In the genomic region with DNA sequence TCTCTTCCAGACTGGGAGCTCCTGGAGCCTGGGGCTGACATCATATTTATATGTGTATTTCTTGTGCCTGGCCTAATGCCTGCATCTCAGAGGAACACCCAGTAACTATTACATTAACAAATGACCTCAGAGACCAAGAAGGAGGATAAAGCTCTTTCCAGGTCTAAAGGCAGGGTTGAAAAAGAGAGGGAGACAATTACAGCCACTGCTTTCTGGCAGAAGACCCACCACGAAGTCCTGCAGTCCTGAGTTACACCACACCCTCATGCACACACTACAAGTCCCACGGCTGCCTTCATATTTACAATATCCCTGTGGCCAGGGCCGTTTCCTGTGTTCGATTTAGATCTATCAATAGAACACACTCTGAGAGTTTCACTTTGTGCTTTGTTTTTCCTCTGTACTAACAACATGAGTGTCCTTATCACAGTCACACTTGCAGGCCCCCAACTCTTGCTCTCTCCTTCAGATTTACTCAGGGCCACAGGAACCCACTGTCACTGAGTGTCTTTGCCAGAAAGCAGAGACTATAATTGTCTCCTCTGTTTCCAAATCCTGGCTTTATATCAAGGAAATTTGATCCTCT, we compare ENCODE assay signal across 1 cellular context.
TF ChIP-seq lines count a peak whose summit lies in the region.

No MANE protein-coding gene starts in this region.

TF ChIP-seq in SK-N-SH, 30 proteins besides CTCF, POLR2A, EP300 and RAD21 (continued from another document):
- TF ChIP-seq MEF2A (IDR thresholded peaks at IDR 0.05; ENCODE audit: borderline replicate concordance, low read depth) (no peak), FOXJ3 (CRISPR knock-in tag; IDR thresholded peaks at IDR 0.05) (no peak), TCF12 (IDR thresholded peaks at IDR 0.05) (no peak)
